In the genomic region with DNA sequence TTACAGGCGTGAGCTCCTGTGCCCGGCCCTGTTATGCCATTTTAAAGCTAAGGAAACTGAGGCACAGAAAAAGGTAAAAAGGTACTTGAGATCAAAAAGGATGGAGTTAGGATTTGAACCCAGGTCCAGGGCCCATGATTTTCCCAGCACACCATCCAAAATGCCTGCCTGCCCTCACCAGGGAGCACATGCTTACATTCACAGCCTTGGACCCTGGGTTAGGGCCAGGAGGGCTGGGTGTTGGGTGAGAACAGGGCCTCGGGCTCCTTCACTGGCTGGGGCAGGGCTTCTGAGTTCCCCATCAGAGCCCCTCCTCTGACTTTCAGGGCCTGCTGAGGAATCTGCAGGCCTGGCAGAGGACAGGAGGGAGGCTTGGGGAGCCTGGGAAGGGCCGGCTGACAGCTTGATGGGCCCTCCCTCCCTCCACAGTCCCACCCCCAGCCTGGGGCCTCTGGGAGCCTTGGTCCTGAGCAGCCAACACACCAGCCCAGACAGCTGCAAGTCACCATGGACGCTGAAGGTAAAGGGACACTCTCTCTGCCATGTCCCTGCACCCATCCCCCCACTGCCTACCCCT, we compare ENCODE assay signal across 8 cellular contexts. TPM values are rescaled to one million over a fixed set of nuclear protein-coding genes. Genes with fewer than 3 reads are reported as not detected.
DNase-seq lines count a peak whose midpoint lies in the region; ATAC-seq, FAIRE-seq and TF ChIP-seq lines count a peak whose summit lies in the region.

A gene (plus strand): TSS at position 490 of the 577 bp plus-strand sequence. CDS start 18 bp downstream, at position 508.

- DNase-seq in AG08395 (ENCODE audit: low spot score) = peak; percentile 50
- DNase-seq in GM18507 (ENCODE audit: extremely low spot score, insufficient read length, low read depth) = no peak
- peak; percentile 92 for DNase-seq in SJCRH30
- peak; percentile 96 for DNase-seq in endodermal cell
- DNase-seq in mesothelial cell of epicardium (ENCODE audit: low spot score in 2 of 2, unreplicated experiment in 2 of 2) = peak; percentile 69 to 80
- peak; percentile 47 to 66 for DNase-seq in uterus
- DNase-seq in OCI-M2 (lab: John Stamatoyannopoulos, UW; ENCODE audit: unreplicated experiment) = no peak

- H3K4me3 Mint-ChIP-seq in endodermal cell = peak within 1 kb of the TSS; percentile 80
- H3K4me3 Mint-ChIP-seq in mesothelial cell of epicardium = peak within 1 kb of the TSS; percentile 92

- ATAC-seq in GM18909 (IDR thresholded peaks at IDR 0.05; ENCODE audit: poor library complexity, unreplicated experiment) = no peak

- H3K9ac ChIP-seq in endodermal cell (ENCODE audit: extremely low read depth, low read length, poor library complexity, severe bottlenecking) = peak within 1 kb of the TSS; percentile 83

- peak in 1 of 2 donors; percentile 12 for TF ChIP-seq POLR2A in uterus (IDR thresholded peaks at IDR 0.05)

- no peaks in the 10 kb centered on the region for H3K27me3 ChIP-seq in SJCRH30
- H3K27me3 ChIP-seq in endodermal cell (ENCODE audit: control insufficient read depth, insufficient read depth, low read length, poor library complexity, severe bottlenecking) = no peaks in the 10 kb centered on the region
- no peaks in the 10 kb centered on the region for H3K27me3 ChIP-seq in uterus

- no peaks in the 10 kb centered on the region for H3K9me3 Mint-ChIP-seq in endodermal cell
- peaks cover 1% of the 10 kb centered on the region for H3K9me3 Mint-ChIP-seq in mesothelial cell of epicardium

- H3K27me3 Mint-ChIP-seq in endodermal cell (ENCODE audit: insufficient read depth) (no peaks in the 10 kb centered on the region), mesothelial cell of epicardium (ENCODE audit: low read depth) (no peaks in the 10 kb centered on the region)

- H3K27ac Mint-ChIP-seq in endodermal cell (peak within 1 kb of the TSS; percentile 99), mesothelial cell of epicardium (peak within 1 kb of the TSS; percentile 100)

- H3K36me3 ChIP-seq in SJCRH30 (no peaks in the 10 kb centered on the region), endodermal cell (ENCODE audit: control insufficient read depth, insufficient read depth, low read length) (peaks cover 16% of the 10 kb centered on the region), uterus (no peaks in the 10 kb centered on the region)

- intact Hi-C loops in uterus (cut with DNase I; ENCODE audit: low total_unique reads) = no loop called here

- H3K4me3 ChIP-seq in SJCRH30 (peak within 1 kb of the TSS; percentile 65), endodermal cell (ENCODE audit: low read length) (peak within 1 kb of the TSS; percentile 86), uterus (peak within 1 kb of the TSS; percentile 36 to 41)

- no peak for TF ChIP-seq CTCF in endodermal cell (conservative IDR thresholded peaks at IDR 0.05)
- no peak for TF ChIP-seq CTCF in mesothelial cell of epicardium (IDR thresholded peaks at IDR 0.05; ENCODE audit: unreplicated experiment)
- no peak for TF ChIP-seq CTCF in uterus (IDR thresholded peaks at IDR 0.05)

- H3K9me3 ChIP-seq in SJCRH30 (replicated peaks) (no peaks in the 10 kb centered on the region), endodermal cell (ENCODE audit: control insufficient read depth, low read length) (no peaks in the 10 kb centered on the region), uterus (no peaks in the 10 kb centered on the region)

- H3K4me1 Mint-ChIP-seq in endodermal cell = peaks cover 11% of the 10 kb centered on the region
- peaks cover 18% of the 10 kb centered on the region for H3K4me1 Mint-ChIP-seq in mesothelial cell of epicardium

- peak within 1 kb of the TSS; percentile 84 for H3K27ac ChIP-seq in SJCRH30
- H3K27ac ChIP-seq in endodermal cell (ENCODE audit: low read depth, low read length) = peak within 1 kb of the TSS; percentile 96
- peak within 1 kb of the TSS; percentile 76 to 90 for H3K27ac ChIP-seq in uterus

- H3K4me1 ChIP-seq in SJCRH30 = peaks cover 5% of the 10 kb centered on the region; the same call in 1 of the 2 replicates
- no peaks in the 10 kb centered on the region for H3K4me1 ChIP-seq in endodermal cell (ENCODE audit: control insufficient read depth, insufficient read depth, low read length)
- no peaks in the 10 kb centered on the region for H3K4me1 ChIP-seq in uterus

- H3K36me3 Mint-ChIP-seq in endodermal cell (ENCODE audit: low read depth) (peaks cover 21% of the 10 kb centered on the region), mesothelial cell of epicardium (peaks cover 21% of the 10 kb centered on the region)

- FAIRE-seq in GM18507 (lab: Jason Lieb, UNC) = peak; percentile 53

- 48 to 94% methylated on average over 2 to 5 of the region's 5 CpGs for WGBS in endodermal cell (ENCODE audit: insufficient coverage in 1 of 2, insufficient read length in 1 of 2), 2 experiments

RNA-seq across cellular contexts. Expression of the gene that starts here (rescaled TPM):
- 51.0 and 51.9 TPM in 2 replicates for total RNA-seq in SJCRH30 (2014; rRNA removed; shearing (Covaris generic))
- 100 to 1,000 TPM in 1 of 2 donors, 10 to 100 TPM in 1; 92.3 to 109 TPM for total RNA-seq in endodermal cell
- polyA plus RNA-seq in endodermal cell (2013, experiment 1 of 2) = 102 TPM
- 98.7 TPM for polyA plus RNA-seq in endodermal cell (2013, experiment 2 of 2)
- total RNA-seq in mesothelial cell of epicardium = 326 to 330 TPM (median 328 TPM) in 3 replicates
- total RNA-seq in uterus = 10 to 100 TPM; 16.7 to 54.3 (median 23.1) TPM

Comparison
In these comparisons a context has a peak if more than half of its experiments do, and no peak if none do; other contexts are left out.
1. DNase-seq: peak in AG08395 (single experiment), SJCRH30 (2 of 2), endodermal cell (single experiment), mesothelial cell of epicardium (2 of 2) and uterus (2 of 2); none in GM18507 (single experiment) and OCI-M2 (single experiment).
2. Peak in every context shown above with its lines, with median percentiles within 50 percentile points of each other: H3K27ac ChIP-seq and H3K4me3 ChIP-seq.